22 cellular contexts compared by ENCODE assay signal in the genomic region with DNA sequence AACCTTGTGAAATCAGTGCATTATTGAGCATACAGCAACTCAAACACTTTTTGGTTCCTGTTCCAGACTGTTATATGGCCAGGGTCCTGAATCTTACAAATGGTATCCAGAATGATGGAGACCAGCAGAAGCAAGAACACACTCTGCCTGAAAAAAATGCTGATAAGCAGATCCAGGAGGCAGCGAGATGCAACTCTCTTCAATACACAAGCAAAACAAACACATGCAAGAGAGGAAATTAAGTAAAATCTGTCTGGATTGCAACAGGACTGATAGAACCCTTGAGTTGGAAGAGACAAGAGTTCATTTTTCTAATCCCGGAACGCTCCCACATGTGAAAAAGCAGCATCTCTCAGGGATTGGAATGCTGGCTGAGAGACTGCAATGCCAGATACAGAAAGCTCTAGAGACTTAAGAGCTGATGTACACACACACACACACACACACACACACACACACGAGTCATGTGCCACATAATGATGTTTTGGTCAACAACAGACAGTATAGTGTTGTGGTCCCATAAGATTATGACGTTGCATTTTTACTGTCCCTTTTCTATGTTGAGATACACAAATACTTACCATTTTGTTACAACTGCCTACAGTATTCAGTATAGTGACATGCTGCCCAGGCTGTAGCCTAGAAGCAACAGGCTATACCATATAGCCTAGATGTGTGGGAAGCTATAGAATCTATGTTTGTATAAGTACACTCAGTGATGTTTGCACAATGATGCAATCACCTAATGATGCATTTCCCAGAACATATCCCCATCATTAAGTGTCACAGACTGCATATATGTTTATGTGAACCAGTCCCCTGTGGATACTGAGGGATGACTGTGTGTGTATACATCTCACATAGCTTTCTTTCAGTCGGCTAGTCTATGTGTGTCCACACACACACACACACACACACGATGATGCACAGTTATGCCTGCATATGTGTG.
DNase-seq lines count a peak whose midpoint lies in the region; ATAC-seq and TF ChIP-seq lines count a peak whose summit lies in the region.
"Had no signal": no experiment of that assay in that cellular context is flagged by ENCODE, and none has a peak within 500 bp of the region (broad histone marks: within the 10 kb centered on the region; RNA-seq: fewer than 3 reads in every experiment).

No MANE protein-coding gene starts in this region.

- peaks cover 2% of the 10 kb centered on the region; the same call in 1 of the 2 replicates for H3K9me1 ChIP-seq in IMR-90 (ENCODE audit: insufficient read depth, low read length)

- H3K79me1 ChIP-seq in IMR-90 (ENCODE audit: low read depth in 1 of 2, low read length in 2 of 2) (no peaks in the 10 kb centered on the region), mesenchymal stem cell (replicated peaks; ENCODE audit: low read length, poor library complexity, severe bottlenecking) (peaks cover 4% of the 10 kb centered on the region), H9 (ENCODE audit: insufficient read depth, low read depth, low read length, poor library complexity, severe bottlenecking) (no peaks in the 10 kb centered on the region)

- H3K4me2 ChIP-seq in IMR-90 (ENCODE audit: low read depth, low read length): no peak overlapping the region
- H3K4me2 ChIP-seq in mesenchymal stem cell (ENCODE audit: low read length, poor library complexity, severe bottlenecking): no peak overlapping the region
- H3K4me2 ChIP-seq in H9 (ENCODE audit: insufficient read depth, insufficient read length, low read length): no peak overlapping the region

- H3K9me3 ChIP-seq in IMR-90 (ENCODE audit: control insufficient read depth, insufficient read depth, low read length): no peaks in the 10 kb centered on the region
- no peaks in the 10 kb centered on the region for H3K9me3 ChIP-seq in mesenchymal stem cell (ENCODE audit: control insufficient read depth, low read length)
- H3K9me3 ChIP-seq in H9 (ENCODE audit: control insufficient read depth, low read depth, low read length): no peaks in the 10 kb centered on the region

- H3K36me3 Mint-ChIP-seq in H9 (ENCODE audit: insufficient read depth in 1 of 3, low read depth in 3 of 3): no peaks in the 10 kb centered on the region; a peak in 1 of 7 replicates

- H3K27ac ChIP-seq in IMR-90 (ENCODE audit: insufficient read depth, low read length): no peak overlapping the region
- H3K27ac ChIP-seq in mesenchymal stem cell (ENCODE audit: low read length, poor library complexity, severe bottlenecking): no peak overlapping the region
- H3K27ac ChIP-seq in H9 (ENCODE audit: insufficient read length, low read depth, low read length): no peak overlapping the region

- peak overlapping the region in 1 of 3 experiments; percentile 97; a peak in 2 of 7 replicates for H3K27ac Mint-ChIP-seq in H9
- H3K27ac Mint-ChIP-seq: B cell; stimulated activated naive CD8-positive, alpha-beta T cell treated with anti-CD3 and anti-CD28 coated beads, Interleukin-15, Interleukin-2, amounts not matched to agents 100 ng/mL and 50 ng/mL, for 24 hours had no signal

- no peak overlapping the region for H2BK15ac ChIP-seq in IMR-90 (ENCODE audit: low read depth, low read length)
- H2BK15ac ChIP-seq in mesenchymal stem cell (ENCODE audit: low read depth, poor library complexity, severe bottlenecking): no peak overlapping the region
- no peak overlapping the region for H2BK15ac ChIP-seq in H9 (ENCODE audit: low read depth, low read length)

- TF ChIP-seq POLR2A in IMR-90 (IDR thresholded peaks at IDR 0.05; ENCODE audit: low read depth, low read length): no peak

- no peaks in the 10 kb centered on the region for H3K36me3 ChIP-seq in IMR-90 (ENCODE audit: control insufficient read depth, insufficient read depth, low read length)
- no peaks in the 10 kb centered on the region for H3K36me3 ChIP-seq in mesenchymal stem cell (ENCODE audit: control insufficient read depth in 1 of 2, insufficient read depth in 2 of 2, low read depth in 1 of 2, low read length in 2 of 2)

- intact Hi-C loops in IMR-90 (cut with micrococcal nuclease): loop anchor here (10.0 kb wide), 1 partner anchor 291 kb away; no protein-coding TSS in a partner anchor

- no peak overlapping the region for H2BK5ac ChIP-seq in IMR-90 (ENCODE audit: low read depth, low read length, poor library complexity, severe bottlenecking)
- H2BK5ac ChIP-seq in mesenchymal stem cell (ENCODE audit: low read depth, low read length, poor library complexity, severe bottlenecking): no peak overlapping the region
- no peak overlapping the region for H2BK5ac ChIP-seq in H9 (ENCODE audit: insufficient read length, low read length)

- H3K4me1 ChIP-seq in IMR-90 (ENCODE audit: control insufficient read depth, insufficient read depth, low read length) (peaks cover 2% of the 10 kb centered on the region; the same call in 1 of the 2 replicates), mesenchymal stem cell (ENCODE audit: control insufficient read depth, insufficient read depth, low read depth, low read length) (peaks cover 6% of the 10 kb centered on the region), H9 (ENCODE audit: insufficient read depth, low read length) (no peaks in the 10 kb centered on the region)

- H4K8ac ChIP-seq in IMR-90 (ENCODE audit: low read depth in 2 of 2, low read length in 2 of 2) (no peak overlapping the region), mesenchymal stem cell (ENCODE audit: low read length) (no peak overlapping the region), H9 (replicated peaks; ENCODE audit: insufficient read length, low read depth, low read length) (no peak overlapping the region)

- H4K91ac ChIP-seq in IMR-90 (ENCODE audit: insufficient read depth, low read depth, low read length) (no peak overlapping the region), mesenchymal stem cell (ENCODE audit: low read length) (no peak overlapping the region), H9 (ENCODE audit: insufficient read length, low read depth, low read length) (no peak overlapping the region)

- H3K4ac ChIP-seq in IMR-90 (ENCODE audit: low read depth, low read length) (no peak overlapping the region), mesenchymal stem cell (ENCODE audit: low read depth in 1 of 2, low read length in 2 of 2) (no peak overlapping the region), H9 (ENCODE audit: low read depth, low read length) (no peak overlapping the region)

- H2BK12ac ChIP-seq in mesenchymal stem cell (ENCODE audit: low read length in 2 of 2): no peak overlapping the region
- no peak overlapping the region for H2BK12ac ChIP-seq in H9 (ENCODE audit: insufficient read length, low read depth, low read length)

- H3K27me3 ChIP-seq in IMR-90 (ENCODE audit: control insufficient read depth, insufficient read depth, low read length) (no peaks in the 10 kb centered on the region), mesenchymal stem cell (ENCODE audit: control insufficient read depth in 1 of 2, insufficient read depth in 1 of 2, low read length in 2 of 2) (no peaks in the 10 kb centered on the region), H9 (ENCODE audit: insufficient read depth, low read length) (no peaks in the 10 kb centered on the region)

- H3K4me3 Mint-ChIP-seq in H9: no peak overlapping the region
- H3K4me3 Mint-ChIP-seq: B cell; stimulated activated naive CD8-positive, alpha-beta T cell treated with anti-CD3 and anti-CD28 coated beads, Interleukin-15, Interleukin-2, amounts not matched to agents 100 ng/mL and 50 ng/mL, for 24 hours had no signal

- ATAC-seq in IMR-90 (ENCODE audit: low read depth): peak; percentile 49
- ATAC-seq in GM18511 (IDR thresholded peaks at IDR 0.05; ENCODE audit: unreplicated experiment): no peak
- no peak for ATAC-seq in HG03108 (IDR thresholded peaks at IDR 0.05; ENCODE audit: unreplicated experiment)
- ATAC-seq: left cardiac atrium had no signal

- no CpG with 5 or more reads among the region's 7 CpGs for WGBS in IMR-90 (ENCODE audit: extremely low coverage in 2 of 2, insufficient read length in 1 of 2), 2 experiments
- WGBS in mesenchymal stem cell: 71% methylated on average over 4 of the region's 7 CpGs
- WGBS in H9 (ENCODE audit: extremely low coverage, insufficient read length, low lambda C conversion rate): no CpG with 5 or more reads among the region's 7 CpGs

- peak; percentile 45 for DNase-seq in COLO668 (lab: John Stamatoyannopoulos, UW; ENCODE audit: unreplicated experiment)
- peak; percentile 72 for DNase-seq in IMR-90
- peak; percentile 43 for DNase-seq in choroid plexus epithelial cell (ENCODE audit: low read depth)
- DNase-seq in mesenchymal stem cell: peak; percentile 71
- no peak for DNase-seq in HuH-7 (ENCODE audit: low spot score)
- DNase-seq in H9: no peak
- DNase-seq: activated CD4-positive, alpha-beta T cell treated with anti-CD3 and anti-CD28 coated beads, Interleukin-2, amount 50 U/mL, for 4 hours; activated T-cell treated with anti-CD3 and anti-CD28 coated beads for 4 hours; amygdala; effector memory CD4-positive, alpha-beta T cell; foreskin fibroblast; left cardiac atrium; NCI-H1694; NCI-H446 treated with DMSO at 0.1 percent for 48 hours; nucleus accumbens; right cardiac atrium; SIG-M5; stimulated activated CD4-positive, alpha-beta T cell treated with anti-CD3 and anti-CD28 coated beads, Interleukin-1b, Interleukin-23, amount 100 ng/mL, for 48 hours had no signal

- no peaks in the 10 kb centered on the region for H3K23me2 ChIP-seq in H9 (ENCODE audit: insufficient read length, low read depth, low read length, poor library complexity, severe bottlenecking)

- H4K5ac ChIP-seq in IMR-90 (ENCODE audit: low read depth, low read length) (no peak overlapping the region), H9 (ENCODE audit: insufficient read length, low read depth, low read length) (no peak overlapping the region)

- peaks cover 4 to 18% of the 10 kb centered on the region in 2 experiments for H3K4me1 Mint-ChIP-seq in H9

- H3K27me3 Mint-ChIP-seq in H9 (ENCODE audit: low read depth): no peaks in the 10 kb centered on the region
- H3K27me3 Mint-ChIP-seq: B cell; stimulated activated naive CD8-positive, alpha-beta T cell treated with anti-CD3 and anti-CD28 coated beads, Interleukin-15, Interleukin-2, amounts not matched to agents 100 ng/mL and 50 ng/mL, for 24 hours had no signal

- H3K4me3 ChIP-seq in IMR-90 (ENCODE audit: insufficient read depth, low read depth, low read length) (no peak overlapping the region), choroid plexus epithelial cell (ENCODE audit: low read depth, low read length) (no peak overlapping the region), mesenchymal stem cell (ENCODE audit: insufficient read depth in 1 of 2, low read depth in 1 of 2, low read length in 2 of 2) (no peak overlapping the region)

- H3T11ph ChIP-seq in H9 (ENCODE audit: low read length): no peak overlapping the region

- CTCF ChIA-PET in IMR-90 (lab: Yijun Ruan, JAX): no interaction called here

- no peak overlapping the region for H2AK5ac ChIP-seq in IMR-90 (ENCODE audit: low read depth, low read length)
- no peak overlapping the region for H2AK5ac ChIP-seq in mesenchymal stem cell (ENCODE audit: low read length, severe bottlenecking)
- H2AK5ac ChIP-seq in H9 (ENCODE audit: insufficient read length, low read length): no peak overlapping the region

- H3K18ac ChIP-seq in IMR-90 (ENCODE audit: low read depth, low read length) (no peak overlapping the region), mesenchymal stem cell (ENCODE audit: low read depth in 1 of 2, low read length in 2 of 2) (no peak overlapping the region), H9 (ENCODE audit: insufficient read length, low read depth, low read length) (no peak overlapping the region)

- in situ Hi-C loops in IMR-90 (cut with MboI; ENCODE audit: low sequenced_read_pairs): loop anchor here (10.0 to 25.0 kb wide), 3 partner anchors 411 to 1641 kb away; a partner anchor contains a TSS

- H2BK120ac ChIP-seq in IMR-90 (ENCODE audit: low read depth, low read length): no peak overlapping the region
- no peak overlapping the region for H2BK120ac ChIP-seq in mesenchymal stem cell (ENCODE audit: low read depth, low read length)
- H2BK120ac ChIP-seq in H9 (ENCODE audit: low read depth, low read length, poor library complexity, severe bottlenecking): no peak overlapping the region

- TF ChIP-seq CTCF in IMR-90 (conservative IDR thresholded peaks at IDR 0.05; ENCODE audit: low read depth, low read length) (no peak), choroid plexus epithelial cell (conservative IDR thresholded peaks at IDR 0.05; ENCODE audit: low read depth, low read length) (no peak), H9 (conservative IDR thresholded peaks at IDR 0.05) (no peak)

- no peaks in the 10 kb centered on the region for H3K9me3 Mint-ChIP-seq in H9
- H3K9me3 Mint-ChIP-seq: stimulated activated naive CD8-positive, alpha-beta T cell treated with anti-CD3 and anti-CD28 coated beads, Interleukin-15, Interleukin-2, amounts not matched to agents 100 ng/mL and 50 ng/mL, for 24 hours had no signal

- BruUV-seq in IMR-90 (replicated peaks; lab: Mats Ljungman, UMichigan): no TSS peak

- H3K23ac ChIP-seq in IMR-90 (ENCODE audit: low read depth, low read length) (no peak overlapping the region), mesenchymal stem cell (ENCODE audit: low read length in 2 of 2) (no peak overlapping the region), H9 (ENCODE audit: insufficient read length, low read depth, low read length) (no peak overlapping the region)

- no peak for TF ChIP-seq RAD21 in IMR-90 (IDR thresholded peaks at IDR 0.05; ENCODE audit: low read length)

- H3K9ac ChIP-seq in IMR-90 (ENCODE audit: low read depth, low read length) (no peak overlapping the region), mesenchymal stem cell (ENCODE audit: low read length) (no peak overlapping the region), H9 (ENCODE audit: extremely low read depth, insufficient read length, low read length) (no peak overlapping the region)

- H2BK20ac ChIP-seq in IMR-90 (ENCODE audit: low read depth, low read length) (no peak overlapping the region), H9 (ENCODE audit: low read depth, low read length, poor library complexity, severe bottlenecking) (no peak overlapping the region)

- no peak overlapping the region for H2AFZ ChIP-seq in IMR-90 (replicated peaks; ENCODE audit: low read length, poor library complexity)
- H2AFZ ChIP-seq in mesenchymal stem cell (ENCODE audit: low read depth, low read length): no peak overlapping the region
- H2AFZ ChIP-seq in H9 (ENCODE audit: low read length): no peak overlapping the region

- dilution Hi-C loops in IMR-90 (cut with HindIII; ENCODE audit: low sequenced_read_pairs, unreplicated experiment): no loop called here

- POLR2A ChIA-PET in IMR-90 (lab: Charles Lee; ENCODE audit: unreplicated experiment): no interaction called here

- H3K56ac ChIP-seq in IMR-90 (ENCODE audit: extremely low read depth, insufficient read depth, low read length): no peak overlapping the region
- H3K56ac ChIP-seq in H9 (ENCODE audit: insufficient read length, low read depth, low read length): no peak overlapping the region

- H3K79me2 ChIP-seq in H9 (ENCODE audit: insufficient read depth, low read length): no peaks in the 10 kb centered on the region

- H3K14ac ChIP-seq in IMR-90 (replicated peaks; ENCODE audit: low read depth, low read length) (no peak overlapping the region), mesenchymal stem cell (ENCODE audit: low read length in 2 of 2) (no peak overlapping the region), H9 (ENCODE audit: insufficient read depth, low read length) (no peak overlapping the region)

- no peak overlapping the region for H2AK9ac ChIP-seq in IMR-90 (replicated peaks; ENCODE audit: low read depth, low read length, poor library complexity)

- H4K20me1 ChIP-seq in IMR-90 (ENCODE audit: insufficient read depth, low read length) (no peaks in the 10 kb centered on the region), H9 (ENCODE audit: control insufficient read depth, insufficient read depth, insufficient read length) (no peaks in the 10 kb centered on the region)

Comparison
In these comparisons a context has a peak if more than half of its experiments do, and no peak if none do; other contexts are left out.
1. DNase-seq: peak in COLO668 (single experiment), IMR-90 (single experiment), choroid plexus epithelial cell (single experiment) and mesenchymal stem cell (single experiment); none in HuH-7 (single experiment) and H9 (single experiment).